1 cellular context compared by ENCODE assay signal in the genomic region with DNA sequence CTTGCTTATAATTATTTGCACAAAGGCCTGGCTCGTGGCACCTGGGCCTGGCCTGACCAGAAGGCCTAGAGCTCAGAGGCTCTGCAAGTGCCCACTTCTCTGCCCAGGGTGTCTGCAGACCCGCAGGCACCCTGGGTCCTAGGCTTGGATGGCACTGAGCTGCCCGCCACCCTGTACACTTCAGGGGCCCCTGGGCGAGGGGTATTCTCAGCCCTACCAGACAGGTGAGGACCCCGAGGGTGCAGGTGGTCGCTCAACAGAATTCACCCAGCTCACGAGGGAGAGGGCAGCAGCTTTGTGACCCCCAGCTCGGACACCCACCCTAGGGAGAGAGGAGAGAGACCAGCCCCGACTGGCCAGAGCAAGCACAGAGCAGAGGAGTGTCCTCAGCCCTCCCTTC.
TF ChIP-seq lines count a peak whose summit lies in the region.

No MANE protein-coding gene starts in this region.

TF ChIP-seq in K562, 482 proteins besides CTCF, POLR2A, EP300 and RAD21:
- TF ChIP-seq POLR2G (IDR thresholded peaks at IDR 0.05; ENCODE audit: low read depth, low read length): peak; percentile 37
- peak; percentile 78 for TF ChIP-seq RBM22 (IDR thresholded peaks at IDR 0.05; ENCODE audit: low read depth, low read length, poor library complexity, severe bottlenecking)
- TF ChIP-seq RUNX1 (IDR thresholded peaks at IDR 0.05; ENCODE audit: low read depth): no peak
